In the genomic region with DNA sequence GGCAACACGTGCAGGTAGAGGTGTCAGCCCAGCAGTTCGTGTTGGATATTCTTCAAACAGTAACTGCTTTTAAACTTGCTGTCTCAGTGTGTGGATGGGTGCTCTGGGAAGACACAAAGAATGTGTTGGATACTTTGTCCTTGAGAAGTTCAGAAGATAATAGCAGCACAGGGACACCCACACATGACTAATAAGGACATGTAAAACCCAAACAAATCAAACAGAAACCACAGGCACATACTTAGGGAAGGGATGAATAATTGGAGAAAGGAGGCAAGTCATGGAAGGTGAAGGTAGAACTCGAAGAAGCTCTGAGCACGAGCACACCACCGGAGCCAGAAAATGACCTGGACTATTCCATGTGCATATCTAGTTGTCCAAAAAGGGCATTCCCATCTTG, we compare ENCODE assay signal across 2 cellular contexts.
TF ChIP-seq lines count a peak whose summit lies in the region.

No MANE protein-coding gene starts in this region.

TF ChIP-seq in IMR-90, 13 proteins besides CTCF, POLR2A, EP300 and RAD21:
- TF ChIP-seq MXI1 (IDR thresholded peaks at IDR 0.05; ENCODE audit: borderline replicate concordance, low read depth, low read length), result no peak
- TF ChIP-seq USF2 (IDR thresholded peaks at IDR 0.05; ENCODE audit: low read depth, low read length), result no peak
TF ChIP-seq in IMR-90: peak in this region for 0.

TF ChIP-seq in GM12878, 131 proteins besides CTCF, POLR2A, EP300 and RAD21:
- peak; percentile 47; the same call in 1 of the 2 replicates for TF ChIP-seq RUNX3 (IDR thresholded peaks at IDR 0.05; ENCODE audit: low read length)
- no peak for TF ChIP-seq ESRRA (IDR thresholded peaks at IDR 0.05; ENCODE audit: low read length)
